8 cellular contexts compared by ENCODE assay signal in the genomic region with DNA sequence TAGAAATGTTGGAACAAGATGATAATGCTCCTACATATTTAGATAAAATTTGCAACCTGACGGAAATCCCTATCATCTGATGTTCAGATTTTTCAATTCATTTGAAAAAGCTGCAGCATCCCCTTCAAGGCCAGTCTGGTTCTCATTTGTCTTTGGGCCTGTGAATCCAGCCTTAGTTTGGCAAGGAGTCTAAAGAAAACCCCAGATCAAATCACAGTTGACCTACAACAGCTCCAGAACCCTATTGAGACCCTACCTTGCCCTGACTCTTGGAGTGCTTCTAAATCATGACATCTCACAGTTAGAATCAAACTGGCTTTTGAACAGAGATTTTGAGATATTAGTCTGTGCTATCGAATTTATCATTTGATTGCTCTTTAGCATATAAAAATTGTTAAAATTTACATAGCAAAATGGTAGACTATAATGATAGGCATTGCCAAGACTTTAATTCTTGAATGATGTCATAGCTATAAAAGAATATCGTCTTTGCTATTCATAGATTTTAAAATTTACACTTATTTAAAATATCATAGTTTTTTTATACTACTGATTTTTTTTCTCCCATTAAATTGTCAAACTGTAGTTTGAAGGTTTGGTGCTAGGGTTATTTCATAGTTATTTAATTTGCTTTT. TPM values are rescaled to one million over a fixed set of nuclear protein-coding genes. Genes with fewer than 3 reads are reported as not detected.
DNase-seq lines count a peak whose midpoint lies in the region; ATAC-seq, FAIRE-seq and TF ChIP-seq lines count a peak whose summit lies in the region.

No MANE protein-coding gene starts in this region.

- H3K4me3 ChIP-seq in CD8-positive, alpha-beta T cell (ENCODE audit: low read depth, low read length), result peak overlapping the region; percentile 95
- peak overlapping the region; percentile 84 for H3K4me3 ChIP-seq in OCI-LY3 (ENCODE audit: low read length)
- H3K4me3 ChIP-seq in endothelial cell of umbilical vein (replicated peaks in 1 of 3; ENCODE audit: insufficient read depth in 1 of 3, low read depth in 1 of 3, low read length in 3 of 3), result peak overlapping the region; percentile 26 to 86 (median 85)

- no peaks in the 10 kb centered on the region for H3K9me3 Mint-ChIP-seq in CD8-positive, alpha-beta T cell
- no peaks in the 10 kb centered on the region for H3K9me3 Mint-ChIP-seq in osteocyte (ENCODE audit: unreplicated experiment)

- no peaks in the 10 kb centered on the region for H3K27me3 ChIP-seq in CD8-positive, alpha-beta T cell (ENCODE audit: insufficient read depth, low read length)
- no peaks in the 10 kb centered on the region for H3K27me3 ChIP-seq in OCI-LY3 (ENCODE audit: low read depth, low read length)
- no peaks in the 10 kb centered on the region for H3K27me3 ChIP-seq in endothelial cell of umbilical vein (ENCODE audit: control insufficient read depth in 2 of 2, insufficient read depth in 2 of 2, low read length in 2 of 2)

- H3K9ac ChIP-seq in OCI-LY3 (ENCODE audit: low read length), result peak overlapping the region; percentile 74
- peak overlapping the region; percentile 25 for H3K9ac ChIP-seq in endothelial cell of umbilical vein (replicated peaks; ENCODE audit: extremely low read depth, insufficient read depth, low read length)

- H3K79me2 ChIP-seq in OCI-LY3 (ENCODE audit: low read length), result peaks cover 63% of the 10 kb centered on the region
- peaks cover 44% of the 10 kb centered on the region for H3K79me2 ChIP-seq in endothelial cell of umbilical vein (ENCODE audit: control insufficient read depth, insufficient read depth, low read length)

- no peaks in the 10 kb centered on the region for H3K9me3 ChIP-seq in CD8-positive, alpha-beta T cell (ENCODE audit: low read length)
- H3K9me3 ChIP-seq in OCI-LY3 (ENCODE audit: insufficient read depth, low read length), result no peaks in the 10 kb centered on the region
- no peaks in the 10 kb centered on the region for H3K9me3 ChIP-seq in endothelial cell of umbilical vein (replicated peaks; ENCODE audit: control insufficient read depth, insufficient read depth, low read length)

- H3K4me2 ChIP-seq in OCI-LY3 (ENCODE audit: low read length), result peak overlapping the region; percentile 86
- H3K4me2 ChIP-seq in endothelial cell of umbilical vein (ENCODE audit: insufficient read depth, low read length), result peak overlapping the region; percentile 89

- POLR2A ChIA-PET in CD8-positive, alpha-beta T cell (lab: Charles Lee), result interaction anchor here (1.0 to 3.7 kb wide), 7 partner anchors 31 to 252 kb away, joined by 3 to 31 read pairs (median 8); a partner anchor contains a TSS
- POLR2A ChIA-PET in endothelial cell of umbilical vein (lab: Charles Lee), result interaction anchor here (0.6 kb wide), 1 partner anchor 81 kb away, joined by 3 read pairs; no protein-coding TSS in a partner anchor

- H3K9me1 ChIP-seq in endothelial cell of umbilical vein (replicated peaks; ENCODE audit: control insufficient read depth, extremely low read depth, insufficient read depth, low read length), result peaks cover 2% of the 10 kb centered on the region

- TF ChIP-seq CTCF in CD8-positive, alpha-beta T cell (IDR thresholded peaks at IDR 0.05), result no peak
- TF ChIP-seq CTCF in OCI-LY3 (IDR thresholded peaks at IDR 0.05; ENCODE audit: low read depth, low read length) (no peak), endothelial cell of umbilical vein (IDR thresholded peaks at IDR 0.05; ENCODE audit: extremely low read depth in 1 of 2, insufficient read depth in 1 of 2, low read depth in 1 of 2, low read length in 2 of 2) (no peak), osteocyte (IDR thresholded peaks at IDR 0.05) (no peak)

- peaks cover 19% of the 10 kb centered on the region for H3K36me3 Mint-ChIP-seq in CD8-positive, alpha-beta T cell
- H3K36me3 Mint-ChIP-seq in osteocyte (ENCODE audit: unreplicated experiment), result no peaks in the 10 kb centered on the region

- no peak for FAIRE-seq in endothelial cell of umbilical vein (lab: Jason Lieb, UNC)

- H2AFZ ChIP-seq in OCI-LY3 (ENCODE audit: low read depth, low read length), result no peak overlapping the region
- no peak overlapping the region for H2AFZ ChIP-seq in endothelial cell of umbilical vein (ENCODE audit: low read depth, low read length)

- CTCF ChIA-PET in CD8-positive, alpha-beta T cell (lab: Charles Lee), result interaction anchor here (0.8 to 3.4 kb wide), 5 partner anchors 8 to 252 kb away, joined by 3 to 33 read pairs (median 16); a partner anchor contains a TSS
- CTCF ChIA-PET in endothelial cell of umbilical vein (lab: Charles Lee), result interaction anchor here (0.8 to 3.4 kb wide), 5 partner anchors 26 to 607 kb away, joined by 3 to 59 read pairs (median 4); no protein-coding TSS in a partner anchor

- dilution Hi-C loops in endothelial cell of umbilical vein (cut with MboI; ENCODE audit: extremely low pct_ligation_motif_present, low sequenced_read_pairs), result no loop called here

- H3K27me3 Mint-ChIP-seq in CD8-positive, alpha-beta T cell (ENCODE audit: low read depth), result no peaks in the 10 kb centered on the region
- H3K27me3 Mint-ChIP-seq in osteocyte (ENCODE audit: unreplicated experiment), result no peaks in the 10 kb centered on the region

- peaks cover 54% of the 10 kb centered on the region for H3K4me1 ChIP-seq in CD8-positive, alpha-beta T cell (ENCODE audit: insufficient read depth, low read length)
- H3K4me1 ChIP-seq in OCI-LY3 (ENCODE audit: low read length) (peaks cover 40% of the 10 kb centered on the region), endothelial cell of umbilical vein (ENCODE audit: control insufficient read depth, extremely low read depth, insufficient read depth, low read length) (peaks cover 33% of the 10 kb centered on the region)

- H3K4me3 Mint-ChIP-seq in CD8-positive, alpha-beta T cell, result peak overlapping the region; percentile 96
- H3K4me3 Mint-ChIP-seq in osteocyte (ENCODE audit: unreplicated experiment), result peak overlapping the region; percentile 93

- peaks cover 66% of the 10 kb centered on the region for H3K4me1 Mint-ChIP-seq in CD8-positive, alpha-beta T cell (ENCODE audit: low read depth)
- peaks cover 43% of the 10 kb centered on the region for H3K4me1 Mint-ChIP-seq in osteocyte (ENCODE audit: unreplicated experiment)

- intact Hi-C loops in CD8-positive, alpha-beta T cell (cut with DNase I, micrococcal nuclease), result loop anchor here (2.0 to 10.0 kb wide), 10 partner anchors 60 to 727 kb away; a partner anchor contains a TSS
- intact Hi-C loops in endothelial cell of umbilical vein (cut with micrococcal nuclease), result no loop called here

- H4K20me1 ChIP-seq in OCI-LY3 (ENCODE audit: insufficient read depth, low read length) (peaks cover 14% of the 10 kb centered on the region), endothelial cell of umbilical vein (replicated peaks; ENCODE audit: control insufficient read depth, extremely low read depth, insufficient read depth, low read length) (no peaks in the 10 kb centered on the region)

- DNase-seq in CD8-positive, alpha-beta T cell, result no peak
- no peak for DNase-seq in endothelial cell of umbilical vein (ENCODE audit: low read depth, low spot score)
- DNase-seq in osteocyte (ENCODE audit: extremely low spot score, unreplicated experiment), result no peak
- no peak for DNase-seq in HuH-7.5 (ENCODE audit: low spot score)
- DNase-seq in activated gamma-delta T cell treated with Interleukin-2 at 50 U/mL for 16 hours, result no peak

- no peak for ATAC-seq in CD8-positive, alpha-beta T cell
- no peak for ATAC-seq in GM19452 (IDR thresholded peaks at IDR 0.05; ENCODE audit: unreplicated experiment)
- ATAC-seq in GM21528 (IDR thresholded peaks at IDR 0.05; ENCODE audit: low FRiP score, unreplicated experiment), result no peak

- no peak overlapping the region for H3K27ac ChIP-seq in CD8-positive, alpha-beta T cell (ENCODE audit: low read depth, low read length)
- H3K27ac ChIP-seq in OCI-LY3 (ENCODE audit: low read length) (no peak overlapping the region), endothelial cell of umbilical vein (ENCODE audit: insufficient read depth, low read depth, low read length) (no peak overlapping the region)

- no peaks in the 10 kb centered on the region for H3K36me3 ChIP-seq in CD8-positive, alpha-beta T cell (ENCODE audit: insufficient read depth, low read length)
- H3K36me3 ChIP-seq in OCI-LY3 (replicated peaks; ENCODE audit: low read depth, low read length) (peaks cover 3% of the 10 kb centered on the region), endothelial cell of umbilical vein (ENCODE audit: control insufficient read depth in 2 of 2, extremely low read depth in 1 of 2, insufficient read depth in 2 of 2, low read length in 2 of 2) (no peaks in the 10 kb centered on the region)

- H3K27ac Mint-ChIP-seq in CD8-positive, alpha-beta T cell, result peak overlapping the region; percentile 99
- peak overlapping the region; percentile 86 for H3K27ac Mint-ChIP-seq in osteocyte (ENCODE audit: unreplicated experiment)

- no peak for TF ChIP-seq POLR2A in endothelial cell of umbilical vein (IDR thresholded peaks at IDR 0.05; ENCODE audit: low read depth, low read length)

- BruUV-seq in endothelial cell of umbilical vein (replicated peaks; lab: Mats Ljungman, UMichigan), result no TSS peak

TF ChIP-seq in endothelial cell of umbilical vein, 7 proteins besides CTCF, POLR2A, EP300 and RAD21:
- no peak for TF ChIP-seq EZH2 (IDR thresholded peaks at IDR 0.05; ENCODE audit: borderline replicate concordance, low read depth, low read length, severe bottlenecking)
- no peak for TF ChIP-seq GATA2 (IDR thresholded peaks at IDR 0.05; ENCODE audit: insufficient read depth, insufficient read length, low read depth, low read length)
- no peak for TF ChIP-seq FOS (IDR thresholded peaks at IDR 0.05; ENCODE audit: borderline replicate concordance, insufficient read depth, low read length)

RNA-seq across cellular contexts. Expression of a gene that starts 2.2 kb away (rescaled TPM):
- 10 to 100 TPM; 57.8 to 60.5 TPM for total RNA-seq in CD8-positive, alpha-beta T cell
- total RNA-seq in endothelial cell of umbilical vein (27.7 and 34.5 TPM in 2 replicates), osteocyte (17.5 and 17.9 TPM in 2 replicates)
- polyA plus RNA-seq in endothelial cell of umbilical vein, result 10.0 and 11.9 TPM in 2 replicates
- polyA plus RNA-seq in endothelial cell of umbilical vein (2011; cell fraction: cytosol; rRNA removed), result 13.5 and 14.4 TPM in 2 replicates
- polyA plus RNA-seq in endothelial cell of umbilical vein (2011; cell fraction: nucleus; rRNA removed), result 14.6 and 16.5 TPM in 2 replicates
- polyA plus RNA-seq in endothelial cell of umbilical vein (2012), result 10.4 and 12.0 TPM in 2 replicates
- polyA minus RNA-seq in endothelial cell of umbilical vein, result 7.4 and 8.9 TPM in 2 replicates
- polyA minus RNA-seq in endothelial cell of umbilical vein (2011; cell fraction: cytosol; rRNA and poly(A)+ RNA removed), result 15.0 TPM
- polyA minus RNA-seq in endothelial cell of umbilical vein (2011; cell fraction: nucleus; rRNA and poly(A)+ RNA removed), result 8.8 and 9.0 TPM in 2 replicates
